In genomic region chr13:50170447-50171037, GRCh38 we compare ENCODE assay signal across 12 cellular contexts.
A peak's percentile ranks its signal among the peaks of the same experiment; 100 is the strongest.
DNase-seq lines count a peak whose midpoint lies in the region; ATAC-seq, FAIRE-seq and TF ChIP-seq lines count a peak whose summit lies in the region.
"Had no signal": no experiment of that assay in that cellular context is flagged by ENCODE, and none has a peak within 500 bp of the region (broad histone marks: within the 10 kb centered on the region; RNA-seq: fewer than 3 reads in every experiment).

No MANE protein-coding gene starts in this region.

- H3K4me1 ChIP-seq in A673 (ENCODE audit: insufficient read depth, low read length, poor library complexity, severe bottlenecking), result no peaks in the 10 kb centered on the region
- peaks cover 14% of the 10 kb centered on the region for H3K4me1 ChIP-seq in HepG2 (ENCODE audit: insufficient read depth, low read length)
- no peaks in the 10 kb centered on the region for H3K4me1 ChIP-seq in suprapubic skin

- H3K4me3 Mint-ChIP-seq in activated T-helper 1 cell treated with anti-CD3 and anti-CD28 coated beads, Interleukin-12 subunit alpha, Interleukin-12 subunit beta, Interleukin-2, Interleukin-4 antibody, amounts not matched to agents 30 ng/mL and 10 ng/mL and 1 ng/mL, durations not matched to agents 14 hours and 24 hours and 36 hours, result no peak overlapping the region
- H3K4me3 Mint-ChIP-seq: stimulated activated naive CD8-positive, alpha-beta T cell treated with anti-CD3 and anti-CD28 coated beads, Interleukin-15, Interleukin-2, amounts not matched to agents 100 ng/mL and 50 ng/mL, for 24 hours had no signal

- H2AFZ ChIP-seq in HepG2 (ENCODE audit: low read length), result no peak overlapping the region

- in situ Hi-C loops in astrocyte of the cerebellum (cut with HindIII; ENCODE audit: low sequenced_read_pairs) (no loop called here), HepG2 (cut with HindIII; ENCODE audit: extremely low pct_ligation_motif_present, low pct_unique_long_range_greater_than_20kb) (no loop called here)

- no peaks in the 10 kb centered on the region for H4K20me1 ChIP-seq in HepG2 (ENCODE audit: insufficient read depth, low read length)

- H3K36me3 Mint-ChIP-seq in activated T-helper 1 cell treated with anti-CD3 and anti-CD28 coated beads, Interleukin-12 subunit alpha, Interleukin-12 subunit beta, Interleukin-2, Interleukin-4 antibody, amounts not matched to agents 30 ng/mL and 10 ng/mL and 1 ng/mL, durations not matched to agents 14 hours and 24 hours and 36 hours (ENCODE audit: low read depth), result no peaks in the 10 kb centered on the region

- H3K27ac ChIP-seq in A673 (ENCODE audit: low read depth, low read length, poor library complexity, severe bottlenecking), result no peak overlapping the region
- no peak overlapping the region for H3K27ac ChIP-seq in HepG2 (ENCODE audit: extremely low read length, insufficient read depth, low read length)
- no peak overlapping the region for H3K27ac ChIP-seq in suprapubic skin

- H3K9me3 Mint-ChIP-seq in activated T-helper 1 cell treated with anti-CD3 and anti-CD28 coated beads, Interleukin-12 subunit alpha, Interleukin-12 subunit beta, Interleukin-2, Interleukin-4 antibody, amounts not matched to agents 30 ng/mL and 10 ng/mL and 1 ng/mL, durations not matched to agents 14 hours and 24 hours and 36 hours, result peaks cover 12% of the 10 kb centered on the region

- no peaks in the 10 kb centered on the region for H3K79me2 ChIP-seq in HepG2 (ENCODE audit: insufficient read depth, low read length)

- BruUV-seq in A673 (replicated peaks; lab: Mats Ljungman, UMichigan) (no TSS peak), HepG2 (replicated peaks; lab: Mats Ljungman, UMichigan) (no TSS peak)

- CTCF ChIA-PET in A673 (lab: Charles Lee), result no interaction called here
- CTCF ChIA-PET in HepG2 (lab: Yijun Ruan, JAX; ENCODE audit: low intra/inter-chr PET ratio, low total read pairs), result interaction anchor here (1.4 kb wide), 1 partner anchor 361 kb away, joined by 7 read pairs; no protein-coding TSS in a partner anchor

- no peaks in the 10 kb centered on the region for H3K27me3 ChIP-seq in A673 (replicated peaks; ENCODE audit: insufficient read depth, low read depth, low read length, poor library complexity)
- H3K27me3 ChIP-seq in HepG2 (ENCODE audit: control insufficient read depth in 1 of 2, insufficient read depth in 2 of 2, low read length in 2 of 2), result no peaks in the 10 kb centered on the region
- H3K27me3 ChIP-seq in suprapubic skin, result no peaks in the 10 kb centered on the region

- H3K4me3 ChIP-seq in A673 (ENCODE audit: low read depth, low read length, poor library complexity, severe bottlenecking), result no peak overlapping the region
- H3K4me3 ChIP-seq in astrocyte of the cerebellum (ENCODE audit: low read depth, low read length), result no peak overlapping the region
- no peak overlapping the region for H3K4me3 ChIP-seq in HepG2 (replicated peaks in 1 of 3; ENCODE audit: insufficient read depth in 1 of 3, low read depth in 2 of 3, low read length in 3 of 3)
- H3K4me3 ChIP-seq in suprapubic skin, result no peak overlapping the region

- POLR2A ChIA-PET in A673 (lab: Charles Lee; ENCODE audit: low non-redundant PET) (no interaction called here), HepG2 (lab: Yijun Ruan, JAX) (no interaction called here)

- peaks cover 10% of the 10 kb centered on the region for H3K4me1 Mint-ChIP-seq in activated T-helper 1 cell treated with anti-CD3 and anti-CD28 coated beads, Interleukin-12 subunit alpha, Interleukin-12 subunit beta, Interleukin-2, Interleukin-4 antibody, amounts not matched to agents 30 ng/mL and 10 ng/mL and 1 ng/mL, durations not matched to agents 14 hours and 24 hours and 36 hours (ENCODE audit: low read depth)

- ATAC-seq in HepG2, result no peak

- WGBS in HepG2 (ENCODE audit: low lambda C conversion rate), result 57% methylated on average over 2 of the region's 2 CpGs
- WGBS in suprapubic skin, result 48% methylated on average over 2 of the region's 2 CpGs

- no peak for TF ChIP-seq RAD21 in HepG2 (CRISPR knock-in tag; IDR thresholded peaks at IDR 0.05)

- peaks cover 31% of the 10 kb centered on the region for H3K27me3 Mint-ChIP-seq in activated T-helper 1 cell treated with anti-CD3 and anti-CD28 coated beads, Interleukin-12 subunit alpha, Interleukin-12 subunit beta, Interleukin-2, Interleukin-4 antibody, amounts not matched to agents 30 ng/mL and 10 ng/mL and 1 ng/mL, durations not matched to agents 14 hours and 24 hours and 36 hours (ENCODE audit: insufficient read depth)

- no peak overlapping the region for H3K4me2 ChIP-seq in HepG2 (ENCODE audit: low read depth, low read length)

- H3K27ac Mint-ChIP-seq in activated T-helper 1 cell treated with anti-CD3 and anti-CD28 coated beads, Interleukin-12 subunit alpha, Interleukin-12 subunit beta, Interleukin-2, Interleukin-4 antibody, amounts not matched to agents 30 ng/mL and 10 ng/mL and 1 ng/mL, durations not matched to agents 14 hours and 24 hours and 36 hours, result no peak overlapping the region
- H3K27ac Mint-ChIP-seq: stimulated activated naive CD8-positive, alpha-beta T cell treated with anti-CD3 and anti-CD28 coated beads, Interleukin-15, Interleukin-2, amounts not matched to agents 100 ng/mL and 50 ng/mL, for 24 hours had no signal

- H3K9ac ChIP-seq in HepG2 (ENCODE audit: insufficient read depth, low read depth, low read length), result no peak overlapping the region

- H3K36me3 ChIP-seq in A673 (ENCODE audit: insufficient read depth, low read length, poor library complexity, severe bottlenecking) (no peaks in the 10 kb centered on the region), HepG2 (replicated peaks in 1 of 2; ENCODE audit: control insufficient read depth in 1 of 2, insufficient read depth in 2 of 2, low read length in 2 of 2) (no peaks in the 10 kb centered on the region), suprapubic skin (no peaks in the 10 kb centered on the region)

- peak; percentile 52 for FAIRE-seq in HepG2 (lab: Jason Lieb, UNC)

- TF ChIP-seq CTCF in A673 (conservative IDR thresholded peaks at IDR 0.05; ENCODE audit: low read depth, low read length) (peak; percentile 31; the same call in 1 of the 2 replicates), astrocyte of the cerebellum (IDR thresholded peaks at IDR 0.05; ENCODE audit: low read depth, low read length, missing control alignments) (peak; percentile 16), HepG2 (CRISPR knock-in tag; IDR thresholded peaks at IDR 0.05) (peak; percentile 43), suprapubic skin (IDR thresholded peaks at IDR 0.05) (no peak)

- TF ChIP-seq POLR2A in HepG2 (IDR thresholded peaks at IDR 0.05; ENCODE audit: insufficient read depth in 1 of 2, low read depth in 2 of 2, low read length in 2 of 2) (no peak), suprapubic skin (IDR thresholded peaks at IDR 0.05) (no peak)

- H3K9me3 ChIP-seq in A673 (ENCODE audit: low read depth, low read length, poor library complexity, severe bottlenecking) (no peaks in the 10 kb centered on the region), HepG2 (ENCODE audit: low read length) (no peaks in the 10 kb centered on the region), suprapubic skin (no peaks in the 10 kb centered on the region)

- TF ChIP-seq EP300 in HepG2 (IDR thresholded peaks at IDR 0.05; ENCODE audit: low read depth in 2 of 2, low read length in 2 of 2), result no peak
- no peak for TF ChIP-seq EP300 in HepG2 (CRISPR knock-in tag; IDR thresholded peaks at IDR 0.05; ENCODE audit: borderline replicate concordance)
- TF ChIP-seq EP300 in suprapubic skin (IDR thresholded peaks at IDR 0.05), result no peak

- DNase-seq in A673 (ENCODE audit: low spot score) (no peak), HT-29 (ENCODE audit: low spot score) (peak; percentile 54), astrocyte of the cerebellum (ENCODE audit: low read depth) (no peak), HepG2 (ENCODE audit: low spot score) (no peak), ecto neural progenitor cell (ENCODE audit: low spot score) (no peak), suprapubic skin (ENCODE audit: low spot score in 2 of 2) (no peak), iPS-NIHi7 (ENCODE audit: extremely low spot score) (no peak)
- DNase-seq in activated T-helper 1 cell treated with anti-CD3 and anti-CD28 coated beads, Interleukin-12 subunit alpha, Interleukin-12 subunit beta, Interleukin-2, Interleukin-4 antibody, amounts not matched to agents 30 ng/mL and 10 ng/mL and 1 ng/mL, durations not matched to agents 14 hours and 24 hours and 36 hours (ENCODE audit: low spot score), result no peak
- DNase-seq: activated CD4-positive, alpha-beta T cell treated with anti-CD3 and anti-CD28 coated beads, Interleukin-2, amount 50 U/mL, for 4 hours; NCI-H1930; stimulated activated CD4-positive, alpha-beta T cell treated with anti-CD3 and anti-CD28 coated beads, Interleukin-12 subunit alpha, Interleukin-12 subunit beta, amount 100 ng/mL, for 4 hours had no signal

- intact Hi-C loops in A673 (cut with micrococcal nuclease; ENCODE audit: unreplicated experiment) (no loop called here), HepG2 (cut with micrococcal nuclease; ENCODE audit: unreplicated experiment) (no loop called here)
- intact Hi-C loops in activated T-helper 1 cell treated with anti-CD3 and anti-CD28 coated beads, Interleukin-12 subunit alpha, Interleukin-12 subunit beta, Interleukin-2, Interleukin-4 antibody, amounts not matched to agents 30 ng/mL and 10 ng/mL and 1 ng/mL, durations not matched to agents 14 hours and 24 hours and 36 hours (cut with micrococcal nuclease), result no loop called here

TF ChIP-seq in HepG2, 621 proteins besides CTCF, POLR2A, EP300 and RAD21:
- TF ChIP-seq CENPT (CRISPR knock-in tag; IDR thresholded peaks at IDR 0.05; ENCODE audit: low read depth) (no peak), NCOA5 (CRISPR knock-in tag; IDR thresholded peaks at IDR 0.05) (no peak), STAG1 (CRISPR knock-in tag; IDR thresholded peaks at IDR 0.05) (peak; percentile 69), ZNF274 (CRISPR knock-in tag; IDR thresholded peaks at IDR 0.05) (no peak), SMC3 (IDR thresholded peaks at IDR 0.05; ENCODE audit: low read length) (peak; percentile 25; the same call in 1 of the 2 replicates)

Comparison
In these comparisons a context has a peak if more than half of its experiments do, and no peak if none do; other contexts are left out.
1. CTCF ChIP-seq: peak in A673 (single experiment), astrocyte of the cerebellum (single experiment) and HepG2 (single experiment); none in suprapubic skin (0 of 2).